32 cellular contexts compared by ENCODE assay signal in genomic region chr4:6290256-6290655, GRCh38.
"Had no signal": no experiment of that assay in that cellular context is flagged by ENCODE, and none has a peak within 500 bp of the region (broad histone marks: within the 10 kb centered on the region; RNA-seq: fewer than 3 reads in every experiment).

No MANE protein-coding gene starts in this region.

- H3K27ac ChIP-seq: adrenal gland, ascending aorta, body of pancreas, brain microvascular endothelial cell, breast epithelium, cardiac muscle cell had no signal

- H3K27me3 ChIP-seq: adrenal gland, ascending aorta, body of pancreas, brain microvascular endothelial cell, breast epithelium, cardiac muscle cell had no signal

- H3K4me3 ChIP-seq: adrenal gland, ascending aorta, body of pancreas, breast epithelium, cardiac muscle cell had no signal

- ATAC-seq: activated naive CD4-positive, alpha-beta T cell treated with anti-CD3 and anti-CD28 coated beads, Interleukin-2, amount 50 U/mL, for 72 hours; activated naive CD8-positive, alpha-beta T cell treated with anti-CD3 and anti-CD28 coated beads, Interleukin-2, amount 50 U/mL, for 24 hours; activated T-cell treated with anti-CD3 and anti-CD28 coated beads, Interleukin-2, amount 50 U/mL, for 4 hours; activated T-cell treated with anti-CD3 and anti-CD28 coated beads, Interleukin-2, amount 50 U/mL, for 72 hours; activated T-helper 17 cell treated with anti-CD3 and anti-CD28 coated beads, Interleukin-2, amount 50 U/mL, for 72 hours; body of pancreas had no signal

- DNase-seq: activated effector memory CD4-positive, alpha-beta T cell treated with anti-CD3 and anti-CD28 coated beads, Interleukin-2, amount 50 U/mL, for 16 hours; activated effector memory CD4-positive, alpha-beta T cell treated with Interleukin-2 at 50 U/mL for 16 hours; activated gamma-delta T cell; activated gamma-delta T cell treated with Interleukin-2 at 50 U/mL for 16 hours; activated naive CD4-positive, alpha-beta T cell; activated naive CD4-positive, alpha-beta T cell treated with anti-CD3 and anti-CD28 coated beads for 36 hours; activated naive CD4-positive, alpha-beta T cell treated with anti-CD3 and anti-CD28 coated beads, Interleukin-2, amount 10 ng/mL, durations not matched to agents 7 days and 5 days; activated naive CD4-positive, alpha-beta T cell treated with anti-CD3 and anti-CD28 coated beads, Interleukin-2, amount 50 U/mL, for 16 hours; activated naive CD4-positive, alpha-beta T cell treated with Interleukin-2 at 50 U/mL for 16 hours; activated naive CD8-positive, alpha-beta T cell treated with anti-CD3 and anti-CD28 coated beads for 36 hours; activated naive CD8-positive, alpha-beta T cell treated with anti-CD3 and anti-CD28 coated beads, Interleukin-2, amount 10 ng/mL, durations not matched to agents 7 days and 5 days; activated naive CD8-positive, alpha-beta T cell treated with anti-CD3 and anti-CD28 coated beads, Interleukin-2, amount 50 U/mL, for 24 hours; activated T-cell treated with anti-CD3 and anti-CD28 coated beads, Interleukin-2, amount 50 U/mL, for 1 hour; activated T-cell treated with anti-CD3 and anti-CD28 coated beads, Interleukin-2, amount 50 U/mL, for 24 hours; activated T-cell treated with anti-CD3 and anti-CD28 coated beads, Interleukin-2, amount 50 U/mL, for 4 hours; activated T-cell treated with anti-CD3 and anti-CD28 coated beads, Interleukin-2, amount 50 U/mL, for 48 hours; activated T-cell treated with anti-CD3 and anti-CD28 coated beads, Interleukin-2, amount 50 U/mL, for 72 hours; adrenal gland; amniotic stem cell; amygdala; anterior cingulate cortex; aorta; body of pancreas; brain microvascular endothelial cell; caudate nucleus; central memory CD4-positive, alpha-beta T cell; cerebellar nuclear complex had no signal

- H3K9me3 ChIP-seq: adrenal gland, ascending aorta, body of pancreas, breast epithelium had no signal

- H3K4me1 ChIP-seq: adrenal gland, ascending aorta, body of pancreas, breast epithelium had no signal
